ENCODE assay signal across 6 cellular contexts in genomic region chr4:54159543-54159942, GRCh38.
"Had no signal": no experiment of that assay in that cellular context is flagged by ENCODE, and none has a peak within 500 bp of the region (broad histone marks: within the 10 kb centered on the region; RNA-seq: fewer than 3 reads in every experiment).

No MANE protein-coding gene starts in this region.

- H3K27ac ChIP-seq: HL-60, KMS-11 had no signal

- H3K4me3 ChIP-seq: K562 had no signal

- DNase-seq: IMR-90, KBM-7, KG1 had no signal
